20 cellular contexts compared by ENCODE assay signal in the genomic region with DNA sequence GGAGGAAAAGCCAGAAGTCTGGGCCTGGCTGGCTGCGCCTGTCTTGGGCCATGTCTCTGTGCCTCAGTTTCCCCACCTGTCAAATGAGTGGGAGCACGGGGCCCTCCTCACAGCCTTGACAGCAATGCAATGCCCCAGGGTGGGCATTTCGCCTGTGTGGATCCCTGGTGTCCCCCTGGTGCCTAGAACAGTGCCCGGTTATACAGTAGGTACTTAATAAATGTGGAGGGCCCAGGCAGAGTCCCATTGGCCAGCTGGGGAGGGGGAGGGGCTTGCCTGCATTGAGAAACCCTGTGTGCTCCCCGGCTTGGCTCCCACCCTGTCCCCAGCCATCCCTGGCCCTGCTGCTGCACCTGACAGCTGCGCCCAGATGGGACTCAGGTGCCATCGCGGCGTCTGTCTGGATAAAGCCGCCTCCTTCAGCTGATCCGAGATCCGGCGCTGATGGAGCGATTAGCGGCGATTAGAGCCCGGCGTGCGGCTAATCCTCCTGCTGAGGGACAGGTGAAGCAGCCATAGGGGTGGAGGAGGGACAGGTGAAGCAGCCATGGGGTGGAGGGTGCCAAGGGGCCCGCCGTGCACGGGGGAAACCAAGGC. TPM values are rescaled to one million over a fixed set of nuclear protein-coding genes. Genes with fewer than 3 reads are reported as not detected.
DNase-seq lines count a peak whose midpoint lies in the region; ATAC-seq, FAIRE-seq and TF ChIP-seq lines count a peak whose summit lies in the region.
"Had no signal": no experiment of that assay in that cellular context is flagged by ENCODE, and none has a peak within 500 bp of the region (broad histone marks: within the 10 kb centered on the region; RNA-seq: fewer than 3 reads in every experiment).

No MANE protein-coding gene starts in this region.

- peaks cover 0 to 4% (median 0%) of the 10 kb centered on the region in 6 donors for H3K36me3 ChIP-seq in spleen
- H3K36me3 ChIP-seq: heart right ventricle had no signal

- FAIRE-seq in RCC 7860 (lab: Jason Lieb, UNC): no peak

- no peaks in the 10 kb centered on the region for H3K27me3 ChIP-seq in spleen (replicated peaks in 1 of 7)
- H3K27me3 ChIP-seq: heart right ventricle, testis had no signal

- no peak for TF ChIP-seq POLR2A in spleen (IDR thresholded peaks at IDR 0.05)

- no peak for DNase-seq in activated naive CD4-positive, alpha-beta T cell treated with Interleukin-2 at 50 U/mL for 16 hours
- DNase-seq in NCI-H146 treated with DMSO at 0.1 percent for 48 hours (lab: John Stamatoyannopoulos, UW; ENCODE audit: unreplicated experiment) (peak; percentile 50), spleen (no peak), endothelial cell (ENCODE audit: low spot score) (no peak), RCC 7860 (ENCODE audit: low spot score) (no peak)
- DNase-seq in central memory CD8-positive, alpha-beta T cell (ENCODE audit: low spot score in 2 of 2): no peak
- DNase-seq in stimulated activated naive CD8-positive, alpha-beta T cell treated with anti-CD3 and anti-CD28 coated beads, Interleukin-15, Interleukin-2, amounts not matched to agents 100 U/mL and 50 U/mL, for 24 hours: no peak
- DNase-seq: anterior cingulate cortex, dermis blood vessel endothelial cell, heart right ventricle, MM.1S, NCI-H187, NCI-H446 treated with DMSO at 0.1 percent for 48 hours, Right ventricle myocardium superior, testis had no signal

- H3K4me1 Mint-ChIP-seq in activated naive CD4-positive, alpha-beta T cell treated with anti-CD3 and anti-CD28 coated beads, Interleukin-2, amount 50 U/mL, for 24 hours: peaks cover 72% of the 10 kb centered on the region
- peaks cover 56% of the 10 kb centered on the region for H3K4me1 Mint-ChIP-seq in central memory CD8-positive, alpha-beta T cell
- H3K4me1 Mint-ChIP-seq in endothelial cell (ENCODE audit: unreplicated experiment): no peaks in the 10 kb centered on the region

- ATAC-seq in central memory CD8-positive, alpha-beta T cell (replicated peaks; ENCODE audit: extremely low read depth, poor library complexity, severe bottlenecking): no peak
- no peak for ATAC-seq in stimulated activated naive CD8-positive, alpha-beta T cell treated with anti-CD3 and anti-CD28 coated beads, Interleukin-15, Interleukin-2, amounts not matched to agents 100 U/mL and 50 U/mL, for 24 hours
- ATAC-seq: HCT116, left lobe of liver had no signal

- peaks cover 64 to 98% (median 89%) of the 10 kb centered on the region in 6 donors for H3K4me1 ChIP-seq in spleen

- no peaks in the 10 kb centered on the region for H3K9me3 ChIP-seq in spleen
- H3K9me3 ChIP-seq: heart right ventricle, testis had no signal

- peak overlapping the region; percentile 19 for H3K4me3 Mint-ChIP-seq in activated naive CD4-positive, alpha-beta T cell treated with anti-CD3 and anti-CD28 coated beads, Interleukin-2, amount 50 U/mL, for 24 hours
- H3K4me3 Mint-ChIP-seq in central memory CD8-positive, alpha-beta T cell: no peak overlapping the region
- no peak overlapping the region for H3K4me3 Mint-ChIP-seq in endothelial cell (ENCODE audit: unreplicated experiment)
- H3K4me3 Mint-ChIP-seq: activated CD4-positive, alpha-beta T cell treated with anti-CD3 and anti-CD28 coated beads for 36 hours; neural crest cell had no signal

- H3K27ac Mint-ChIP-seq in activated naive CD4-positive, alpha-beta T cell treated with anti-CD3 and anti-CD28 coated beads, Interleukin-2, amount 50 U/mL, for 24 hours: no peak overlapping the region
- H3K27ac Mint-ChIP-seq in central memory CD8-positive, alpha-beta T cell (ENCODE audit: low read depth): peak overlapping the region; percentile 35
- no peak overlapping the region for H3K27ac Mint-ChIP-seq in endothelial cell (ENCODE audit: unreplicated experiment)

- no peaks in the 10 kb centered on the region for H3K36me3 Mint-ChIP-seq in activated naive CD4-positive, alpha-beta T cell treated with anti-CD3 and anti-CD28 coated beads, Interleukin-2, amount 50 U/mL, for 24 hours
- peaks cover 38% of the 10 kb centered on the region for H3K36me3 Mint-ChIP-seq in central memory CD8-positive, alpha-beta T cell (ENCODE audit: insufficient read depth)
- H3K36me3 Mint-ChIP-seq in endothelial cell (ENCODE audit: low read depth, unreplicated experiment): no peaks in the 10 kb centered on the region

- peak overlapping the region in 2 of 8 donors; percentile 5 to 8 for H3K4me3 ChIP-seq in spleen
- H3K4me3 ChIP-seq: heart right ventricle, testis had no signal

- no peak for TF ChIP-seq CTCF in spleen (IDR thresholded peaks at IDR 0.05 in 8 of 11, conservative IDR thresholded peaks at IDR 0.05 in 3 of 11)
- TF ChIP-seq CTCF in endothelial cell (IDR thresholded peaks at IDR 0.05; ENCODE audit: unreplicated experiment): no peak

- intact Hi-C loops in spleen (cut with DNase I; ENCODE audit: low total_unique reads): no loop called here

- peak overlapping the region in 6 of 8 donors; percentile 60 to 80 (median 74) for H3K27ac ChIP-seq in spleen
- H3K27ac ChIP-seq: testis had no signal

- no peaks in the 10 kb centered on the region for H3K27me3 Mint-ChIP-seq in activated naive CD4-positive, alpha-beta T cell treated with anti-CD3 and anti-CD28 coated beads, Interleukin-2, amount 50 U/mL, for 24 hours
- H3K27me3 Mint-ChIP-seq in central memory CD8-positive, alpha-beta T cell: no peaks in the 10 kb centered on the region
- no peaks in the 10 kb centered on the region for H3K27me3 Mint-ChIP-seq in endothelial cell (ENCODE audit: unreplicated experiment)
- H3K27me3 Mint-ChIP-seq: activated CD4-positive, alpha-beta T cell treated with anti-CD3 and anti-CD28 coated beads for 36 hours had no signal

- H3K9me3 Mint-ChIP-seq in activated naive CD4-positive, alpha-beta T cell treated with anti-CD3 and anti-CD28 coated beads, Interleukin-2, amount 50 U/mL, for 24 hours: no peaks in the 10 kb centered on the region
- no peaks in the 10 kb centered on the region for H3K9me3 Mint-ChIP-seq in central memory CD8-positive, alpha-beta T cell
- no peaks in the 10 kb centered on the region for H3K9me3 Mint-ChIP-seq in endothelial cell (ENCODE audit: unreplicated experiment)
- H3K9me3 Mint-ChIP-seq: neural crest cell had no signal

- 79 to 90% (median 82%) methylated on average over 19 to 22 of the region's 22 CpGs for WGBS in spleen, 5 donors

RNA-seq across cellular contexts. Expression of a gene that starts 12.4 kb away (rescaled TPM):
- 10 to 100 TPM in 4 of 7 donors, 1 to 10 TPM in 3; 4.5 to 25.3 (median 16.2) TPM for total RNA-seq in spleen
- 10 to 100 TPM in 1 of 3 donors, 1 to 10 TPM in 2; 2.3 to 10.2 (median 2.8) TPM for polyA plus RNA-seq in spleen
- total RNA-seq in endothelial cell (ENCODE audit: unreplicated experiment): 6.8 TPM
